In the genomic region with DNA sequence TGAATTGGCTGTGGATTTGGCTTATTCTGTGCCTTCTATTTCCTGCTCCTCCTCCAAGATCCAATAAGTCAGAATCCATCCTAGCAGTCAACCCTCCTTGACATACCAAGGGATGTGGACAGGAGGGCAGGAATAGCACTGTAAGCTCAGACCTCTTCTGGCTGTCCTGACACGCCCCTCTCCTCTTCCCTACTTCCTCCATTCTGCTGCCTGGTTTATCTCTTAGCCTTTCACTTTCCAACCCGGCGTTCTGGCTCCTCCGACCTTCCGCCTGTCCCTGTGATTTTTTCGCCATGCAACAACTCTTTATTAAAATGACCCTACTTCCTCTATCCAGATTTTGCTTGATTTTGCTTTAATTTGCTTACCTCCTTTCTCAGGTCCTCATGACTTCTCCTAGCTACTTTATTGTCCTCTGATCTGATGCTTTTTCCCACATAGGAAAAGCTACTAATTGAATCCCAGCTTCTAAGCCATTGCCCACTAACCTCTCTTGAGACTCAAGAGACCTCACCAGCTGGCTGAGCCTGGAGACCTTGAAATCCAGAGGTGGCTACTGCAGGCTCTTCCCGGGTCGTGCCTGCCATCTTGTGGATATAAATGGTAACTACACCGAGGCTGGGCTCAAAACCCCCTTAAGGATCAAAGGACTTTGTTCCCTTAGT, we compare ENCODE assay signal across 8 cellular contexts.
DNase-seq lines count a peak whose midpoint lies in the region; ATAC-seq, FAIRE-seq and TF ChIP-seq lines count a peak whose summit lies in the region.

No MANE protein-coding gene starts in this region.

- H3K27me3 ChIP-seq in A673 (replicated peaks; ENCODE audit: insufficient read depth, low read depth, low read length, poor library complexity), result no peaks in the 10 kb centered on the region
- no peaks in the 10 kb centered on the region for H3K27me3 ChIP-seq in lower lobe of right lung (ENCODE audit: low read depth)

- H3K9me3 ChIP-seq in A673 (ENCODE audit: low read depth, low read length, poor library complexity, severe bottlenecking) (no peaks in the 10 kb centered on the region), lower lobe of right lung (no peaks in the 10 kb centered on the region)

- peak; percentile 85 for DNase-seq in A673 (ENCODE audit: low spot score)
- peak; percentile 10 for DNase-seq in GM12892 (ENCODE audit: insufficient read length)
- DNase-seq in NCI-H2107 (lab: John Stamatoyannopoulos, UW), result peak; percentile 5
- DNase-seq in coronary artery (ENCODE audit: low spot score), result no peak
- peak; percentile 54 for DNase-seq in lower lobe of right lung
- DNase-seq in stimulated activated CD8-positive, alpha-beta memory T cell treated with anti-CD3 and anti-CD28 coated beads, Interleukin-4, amount 100 ng/mL, for 48 hours, result peak; percentile 71

- POLR2A ChIA-PET in A673 (lab: Charles Lee; ENCODE audit: low non-redundant PET), result no interaction called here

- no TSS peak for BruUV-seq in A673 (replicated peaks; lab: Mats Ljungman, UMichigan)

- peak; percentile 83 for TF ChIP-seq CTCF in A673 (conservative IDR thresholded peaks at IDR 0.05; ENCODE audit: low read depth, low read length)
- peak; percentile 90 for TF ChIP-seq CTCF in VCaP (conservative IDR thresholded peaks at IDR 0.05)
- peak; percentile 71 for TF ChIP-seq CTCF in coronary artery (IDR thresholded peaks at IDR 0.05)
- TF ChIP-seq CTCF in lower lobe of right lung (IDR thresholded peaks at IDR 0.05), result peak; percentile 77

- no peak overlapping the region for H3K27ac ChIP-seq in A673 (ENCODE audit: low read depth, low read length, poor library complexity, severe bottlenecking)
- H3K27ac ChIP-seq in VCaP, result no peak overlapping the region
- no peak overlapping the region for H3K27ac ChIP-seq in coronary artery
- no peak overlapping the region for H3K27ac ChIP-seq in lower lobe of right lung

- no peak for TF ChIP-seq POLR2A in GM12892 (IDR thresholded peaks at IDR 0.05; ENCODE audit: low read depth, low read length)

- H3K4me3 ChIP-seq in A673 (ENCODE audit: low read depth, low read length, poor library complexity, severe bottlenecking) (no peak overlapping the region), coronary artery (no peak overlapping the region), lower lobe of right lung (no peak overlapping the region)

- ATAC-seq in HG02852 (IDR thresholded peaks at IDR 0.05; ENCODE audit: unreplicated experiment), result peak; percentile 74
- ATAC-seq in lower lobe of right lung, result peak; percentile 84 to 86

- CTCF ChIA-PET in A673 (lab: Charles Lee), result interaction anchor here (0.6 to 1.7 kb wide), 2 partner anchors 951 to 1366 kb away, joined by 3 to 7 read pairs; no protein-coding TSS in a partner anchor

- intact Hi-C loops in A673 (cut with micrococcal nuclease; ENCODE audit: unreplicated experiment), result loop anchor here (2.0 to 10.0 kb wide), 6 partner anchors 293 to 1777 kb away; partner anchors contain the start of gene DLGAP1
- intact Hi-C loops in lower lobe of right lung (cut with DNase I), result no loop called here

- no peak for FAIRE-seq in GM12892 (lab: Jason Lieb, UNC)

- H3K36me3 ChIP-seq in A673 (ENCODE audit: insufficient read depth, low read length, poor library complexity, severe bottlenecking) (no peaks in the 10 kb centered on the region), lower lobe of right lung (no peaks in the 10 kb centered on the region)

- H3K4me1 ChIP-seq in A673 (ENCODE audit: insufficient read depth, low read length, poor library complexity, severe bottlenecking) (peaks cover 20% of the 10 kb centered on the region), lower lobe of right lung (peaks cover 7% of the 10 kb centered on the region)
